In the genomic region with DNA sequence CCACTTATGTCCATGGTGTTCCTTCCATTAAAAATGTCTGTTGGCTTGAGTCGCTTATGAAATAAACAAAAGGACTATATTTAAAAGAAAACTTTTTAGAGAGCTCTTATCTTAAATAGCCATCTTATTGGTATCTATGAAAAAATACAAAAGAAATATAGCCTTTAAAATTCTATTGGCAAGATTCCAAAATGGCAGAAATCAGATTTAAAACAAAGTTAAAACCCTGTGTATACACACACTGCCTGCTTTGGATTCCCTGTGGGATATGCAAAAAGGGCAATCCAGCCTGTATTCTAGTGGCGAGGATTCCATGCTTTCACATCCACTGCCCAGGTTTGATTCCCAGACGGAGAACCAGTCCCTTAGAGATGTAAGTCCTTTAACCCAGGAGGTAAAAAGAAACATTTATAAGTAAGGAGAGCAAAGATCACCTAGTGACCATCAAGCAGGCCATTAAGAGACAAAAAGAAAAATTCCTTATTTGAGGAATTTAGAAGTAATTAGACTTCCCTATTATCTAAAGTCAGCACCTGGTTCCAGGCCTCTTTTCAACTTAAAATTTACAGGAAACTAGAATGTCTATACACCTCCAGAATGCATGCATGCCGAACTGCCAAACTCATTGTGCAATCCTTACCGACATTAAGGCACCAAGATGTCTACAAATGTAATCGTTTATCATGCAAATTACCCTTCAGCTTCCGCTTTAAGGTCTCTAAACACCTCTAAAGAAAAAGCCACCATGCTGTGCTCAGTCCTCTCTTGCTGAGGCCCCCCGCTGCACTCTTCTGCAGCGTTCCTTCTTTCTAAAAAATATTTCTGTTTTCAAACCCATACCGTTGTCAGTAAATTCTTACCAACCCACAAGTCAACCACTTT, we compare ENCODE assay signal across 1 cellular context.
TF ChIP-seq lines count a peak whose summit lies in the region.

No MANE protein-coding gene starts in this region.

TF ChIP-seq in WTC11, 78 proteins besides CTCF, POLR2A, EP300 and RAD21 (continued from another document):
- TF ChIP-seq IRF2 (CRISPR knock-in tag; IDR thresholded peaks at IDR 0.05; ENCODE audit: borderline replicate concordance, low read depth) = no peak
- TF ChIP-seq, protein P1, sequence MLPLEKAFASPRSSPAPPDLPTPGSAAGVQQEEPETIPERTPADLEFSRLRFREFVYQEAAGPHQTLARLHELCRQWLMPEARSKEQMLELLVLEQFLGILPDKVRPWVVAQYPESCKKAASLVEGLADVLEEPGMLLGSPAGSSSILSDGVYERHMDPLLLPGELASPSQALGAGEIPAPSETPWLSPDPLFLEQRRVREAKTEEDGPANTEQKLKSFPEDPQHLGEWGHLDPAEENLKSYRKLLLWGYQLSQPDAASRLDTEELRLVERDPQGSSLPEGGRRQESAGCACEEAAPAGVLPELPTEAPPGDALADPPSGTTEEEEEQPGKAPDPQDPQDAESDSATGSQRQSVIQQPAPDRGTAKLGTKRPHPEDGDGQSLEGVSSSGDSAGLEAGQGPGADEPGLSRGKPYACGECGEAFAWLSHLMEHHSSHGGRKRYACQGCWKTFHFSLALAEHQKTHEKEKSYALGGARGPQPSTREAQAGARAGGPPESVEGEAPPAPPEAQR (CRISPR knock-in tag; IDR thresholded peaks at IDR 0.05) = no peak
- TF ChIP-seq ZNF671 (CRISPR knock-in tag; IDR thresholded peaks at IDR 0.05) = peak; percentile 52; the same call in 1 of the 2 replicates
- TF ChIP-seq FOXJ3 (CRISPR knock-in tag; IDR thresholded peaks at IDR 0.05; ENCODE audit: borderline replicate concordance) = no peak
- peak; percentile 46; the same call in 1 of the 2 replicates for TF ChIP-seq SP1 (CRISPR knock-in tag; conservative IDR thresholded peaks at IDR 0.05)
- TF ChIP-seq, protein P2, sequence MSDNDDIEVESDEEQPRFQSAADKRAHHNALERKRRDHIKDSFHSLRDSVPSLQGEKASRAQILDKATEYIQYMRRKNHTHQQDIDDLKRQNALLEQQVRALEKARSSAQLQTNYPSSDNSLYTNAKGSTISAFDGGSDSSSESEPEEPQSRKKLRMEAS (CRISPR knock-in tag; IDR thresholded peaks at IDR 0.05) = 0 out of 2 replicates have a peak, but pooled peaks have one; percentile 17
- TF ChIP-seq, protein P3, sequence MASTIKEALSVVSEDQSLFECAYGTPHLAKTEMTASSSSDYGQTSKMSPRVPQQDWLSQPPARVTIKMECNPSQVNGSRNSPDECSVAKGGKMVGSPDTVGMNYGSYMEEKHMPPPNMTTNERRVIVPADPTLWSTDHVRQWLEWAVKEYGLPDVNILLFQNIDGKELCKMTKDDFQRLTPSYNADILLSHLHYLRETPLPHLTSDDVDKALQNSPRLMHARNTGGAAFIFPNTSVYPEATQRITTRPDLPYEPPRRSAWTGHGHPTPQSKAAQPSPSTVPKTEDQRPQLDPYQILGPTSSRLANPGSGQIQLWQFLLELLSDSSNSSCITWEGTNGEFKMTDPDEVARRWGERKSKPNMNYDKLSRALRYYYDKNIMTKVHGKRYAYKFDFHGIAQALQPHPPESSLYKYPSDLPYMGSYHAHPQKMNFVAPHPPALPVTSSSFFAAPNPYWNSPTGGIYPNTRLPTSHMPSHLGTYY (CRISPR knock-in tag; IDR thresholded peaks at IDR 0.05) = 0 out of 2 replicates have a peak, but pooled peaks have one; percentile 43
- TF ChIP-seq, protein P4, sequence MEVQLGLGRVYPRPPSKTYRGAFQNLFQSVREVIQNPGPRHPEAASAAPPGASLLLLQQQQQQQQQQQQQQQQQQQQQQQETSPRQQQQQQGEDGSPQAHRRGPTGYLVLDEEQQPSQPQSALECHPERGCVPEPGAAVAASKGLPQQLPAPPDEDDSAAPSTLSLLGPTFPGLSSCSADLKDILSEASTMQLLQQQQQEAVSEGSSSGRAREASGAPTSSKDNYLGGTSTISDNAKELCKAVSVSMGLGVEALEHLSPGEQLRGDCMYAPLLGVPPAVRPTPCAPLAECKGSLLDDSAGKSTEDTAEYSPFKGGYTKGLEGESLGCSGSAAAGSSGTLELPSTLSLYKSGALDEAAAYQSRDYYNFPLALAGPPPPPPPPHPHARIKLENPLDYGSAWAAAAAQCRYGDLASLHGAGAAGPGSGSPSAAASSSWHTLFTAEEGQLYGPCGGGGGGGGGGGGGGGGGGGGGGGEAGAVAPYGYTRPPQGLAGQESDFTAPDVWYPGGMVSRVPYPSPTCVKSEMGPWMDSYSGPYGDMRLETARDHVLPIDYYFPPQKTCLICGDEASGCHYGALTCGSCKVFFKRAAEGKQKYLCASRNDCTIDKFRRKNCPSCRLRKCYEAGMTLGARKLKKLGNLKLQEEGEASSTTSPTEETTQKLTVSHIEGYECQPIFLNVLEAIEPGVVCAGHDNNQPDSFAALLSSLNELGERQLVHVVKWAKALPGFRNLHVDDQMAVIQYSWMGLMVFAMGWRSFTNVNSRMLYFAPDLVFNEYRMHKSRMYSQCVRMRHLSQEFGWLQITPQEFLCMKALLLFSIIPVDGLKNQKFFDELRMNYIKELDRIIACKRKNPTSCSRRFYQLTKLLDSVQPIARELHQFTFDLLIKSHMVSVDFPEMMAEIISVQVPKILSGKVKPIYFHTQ (CRISPR knock-in tag; IDR thresholded peaks at IDR 0.05) = peak; percentile 61; the same call in 1 of the 2 replicates
- no peak for TF ChIP-seq ZNF219 (CRISPR knock-in tag; IDR thresholded peaks at IDR 0.05; ENCODE audit: borderline replicate concordance)
